1 cellular context compared by ENCODE assay signal in genomic region chr4:94564252-94564651, GRCh38.
TF ChIP-seq lines count a peak whose summit lies in the region.

No MANE protein-coding gene starts in this region.

TF ChIP-seq in HepG2, 621 proteins besides CTCF, POLR2A, EP300 and RAD21 (continued from another document and continues in another):
- TF ChIP-seq ZSCAN5A (CRISPR knock-in tag; IDR thresholded peaks at IDR 0.05; ENCODE audit: borderline replicate concordance) (no peak; the same call in 1 of the 2 replicates), ZNF850 (CRISPR knock-in tag; conservative IDR thresholded peaks at IDR 0.05) (no peak), SNAI1 (CRISPR knock-in tag; IDR thresholded peaks at IDR 0.05; ENCODE audit: borderline replicate concordance) (no peak), STAT5B (CRISPR knock-in tag; IDR thresholded peaks at IDR 0.05) (no peak), REL (CRISPR knock-in tag; conservative IDR thresholded peaks at IDR 0.05) (no peak), ZNF776 (CRISPR knock-in tag; IDR thresholded peaks at IDR 0.05) (no peak), BRCA1 (CRISPR knock-in tag; IDR thresholded peaks at IDR 0.05) (no peak), ZNF672 (CRISPR knock-in tag; IDR thresholded peaks at IDR 0.05) (no peak), MTA1 (CRISPR knock-in tag; IDR thresholded peaks at IDR 0.05; ENCODE audit: borderline replicate concordance) (no peak), ZNF274 (CRISPR knock-in tag; IDR thresholded peaks at IDR 0.05) (no peak), ZSCAN29 (CRISPR knock-in tag; conservative IDR thresholded peaks at IDR 0.05) (0 out of 2 replicates have a peak, but pooled peaks have one; percentile 27), ZNF317 (CRISPR knock-in tag; IDR thresholded peaks at IDR 0.05) (0 out of 2 replicates have a peak, but pooled peaks have one; percentile 65), HES4 (CRISPR knock-in tag; IDR thresholded peaks at IDR 0.05; ENCODE audit: borderline replicate concordance) (no peak), KDM1A (CRISPR knock-in tag; IDR thresholded peaks at IDR 0.05) (peak; percentile 81), ZNF460 (CRISPR knock-in tag; IDR thresholded peaks at IDR 0.05; ENCODE audit: borderline replicate concordance) (peak; percentile 7; the same call in 1 of the 2 replicates), ZNF775 (CRISPR knock-in tag; IDR thresholded peaks at IDR 0.05; ENCODE audit: borderline replicate concordance) (no peak), PAWR (CRISPR knock-in tag; IDR thresholded peaks at IDR 0.05; ENCODE audit: borderline replicate concordance) (no peak), PHF5A (CRISPR knock-in tag; IDR thresholded peaks at IDR 0.05; ENCODE audit: low read depth, unreplicated experiment) (peak; percentile 61), NRL (CRISPR knock-in tag; IDR thresholded peaks at IDR 0.05; ENCODE audit: borderline replicate concordance) (no peak), RFX3 (CRISPR knock-in tag; IDR thresholded peaks at IDR 0.05) (no peak), ZNF660 (CRISPR knock-in tag; IDR thresholded peaks at IDR 0.05; ENCODE audit: borderline replicate concordance, low read depth) (no peak), MAZ (IDR thresholded peaks at IDR 0.05; ENCODE audit: borderline replicate concordance, low read depth, low read length) (0 out of 2 replicates have a peak, but pooled peaks have one; percentile 25), MAZ (CRISPR knock-in tag; IDR thresholded peaks at IDR 0.05; ENCODE audit: low read depth) (no peak), SMAD3 (CRISPR knock-in tag; IDR thresholded peaks at IDR 0.05) (peak; percentile 58; the same call in 1 of the 2 replicates), ZNF720 (CRISPR knock-in tag; IDR thresholded peaks at IDR 0.05) (no peak), BHLHE40 (IDR thresholded peaks at IDR 0.05; ENCODE audit: low read length) (no peak), ARHGAP35 (CRISPR knock-in tag; IDR thresholded peaks at IDR 0.05; ENCODE audit: borderline replicate concordance) (no peak), RERE (CRISPR knock-in tag; IDR thresholded peaks at IDR 0.05; ENCODE audit: low read depth) (peak; percentile 42; the same call in 1 of the 2 replicates), ZNF7 (CRISPR knock-in tag; IDR thresholded peaks at IDR 0.05) (no peak), TAF15 (IDR thresholded peaks at IDR 0.05; ENCODE audit: low read depth, low read length, poor library complexity, severe bottlenecking) (no peak), ZMYM3 (CRISPR knock-in tag; IDR thresholded peaks at IDR 0.05) (peak; percentile 87), TSC22D2 (CRISPR knock-in tag; IDR thresholded peaks at IDR 0.05; ENCODE audit: borderline replicate concordance) (no peak), E2F5 (CRISPR knock-in tag; conservative IDR thresholded peaks at IDR 0.05) (no peak), ZNF556 (CRISPR knock-in tag; IDR thresholded peaks at IDR 0.05; ENCODE audit: borderline replicate concordance) (peak; percentile 54; the same call in 1 of the 2 replicates), ZNF224 (CRISPR knock-in tag; IDR thresholded peaks at IDR 0.05) (no peak), ZFP90 (CRISPR knock-in tag; IDR thresholded peaks at IDR 0.05; ENCODE audit: borderline replicate concordance) (no peak), RNF2 (conservative IDR thresholded peaks at IDR 0.05; ENCODE audit: low read depth) (no peak), RFXAP (CRISPR knock-in tag; IDR thresholded peaks at IDR 0.05; ENCODE audit: borderline replicate concordance) (no peak), ZNF143 (CRISPR knock-in tag; IDR thresholded peaks at IDR 0.05) (no peak), KMT2A (CRISPR knock-in tag; IDR thresholded peaks at IDR 0.05) (no peak), JUN (CRISPR knock-in tag; IDR thresholded peaks at IDR 0.05) (no peak), HNF4G (IDR thresholded peaks at IDR 0.05; ENCODE audit: borderline replicate concordance, low read depth, low read length) (peak; percentile 99), HNF4G (CRISPR knock-in tag; IDR thresholded peaks at IDR 0.05; ENCODE audit: borderline replicate concordance, low read depth) (peak; percentile 97; the same call in 1 of the 2 replicates)
- TF ChIP-seq, protein P1, sequence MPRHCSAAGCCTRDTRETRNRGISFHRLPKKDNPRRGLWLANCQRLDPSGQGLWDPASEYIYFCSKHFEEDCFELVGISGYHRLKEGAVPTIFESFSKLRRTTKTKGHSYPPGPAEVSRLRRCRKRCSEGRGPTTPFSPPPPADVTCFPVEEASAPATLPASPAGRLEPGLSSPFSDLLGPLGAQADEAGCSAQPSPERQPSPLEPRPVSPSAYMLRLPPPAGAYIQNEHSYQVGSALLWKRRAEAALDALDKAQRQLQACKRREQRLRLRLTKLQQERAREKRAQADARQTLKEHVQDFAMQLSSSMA (CRISPR knock-in tag; IDR thresholded peaks at IDR 0.05), result no peak
- TF ChIP-seq, protein P2, sequence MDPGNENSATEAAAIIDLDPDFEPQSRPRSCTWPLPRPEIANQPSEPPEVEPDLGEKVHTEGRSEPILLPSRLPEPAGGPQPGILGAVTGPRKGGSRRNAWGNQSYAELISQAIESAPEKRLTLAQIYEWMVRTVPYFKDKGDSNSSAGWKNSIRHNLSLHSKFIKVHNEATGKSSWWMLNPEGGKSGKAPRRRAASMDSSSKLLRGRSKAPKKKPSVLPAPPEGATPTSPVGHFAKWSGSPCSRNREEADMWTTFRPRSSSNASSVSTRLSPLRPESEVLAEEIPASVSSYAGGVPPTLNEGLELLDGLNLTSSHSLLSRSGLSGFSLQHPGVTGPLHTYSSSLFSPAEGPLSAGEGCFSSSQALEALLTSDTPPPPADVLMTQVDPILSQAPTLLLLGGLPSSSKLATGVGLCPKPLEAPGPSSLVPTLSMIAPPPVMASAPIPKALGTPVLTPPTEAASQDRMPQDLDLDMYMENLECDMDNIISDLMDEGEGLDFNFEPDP (CRISPR knock-in tag; conservative IDR thresholded peaks at IDR 0.05), result no peak
- TF ChIP-seq, protein P3, sequence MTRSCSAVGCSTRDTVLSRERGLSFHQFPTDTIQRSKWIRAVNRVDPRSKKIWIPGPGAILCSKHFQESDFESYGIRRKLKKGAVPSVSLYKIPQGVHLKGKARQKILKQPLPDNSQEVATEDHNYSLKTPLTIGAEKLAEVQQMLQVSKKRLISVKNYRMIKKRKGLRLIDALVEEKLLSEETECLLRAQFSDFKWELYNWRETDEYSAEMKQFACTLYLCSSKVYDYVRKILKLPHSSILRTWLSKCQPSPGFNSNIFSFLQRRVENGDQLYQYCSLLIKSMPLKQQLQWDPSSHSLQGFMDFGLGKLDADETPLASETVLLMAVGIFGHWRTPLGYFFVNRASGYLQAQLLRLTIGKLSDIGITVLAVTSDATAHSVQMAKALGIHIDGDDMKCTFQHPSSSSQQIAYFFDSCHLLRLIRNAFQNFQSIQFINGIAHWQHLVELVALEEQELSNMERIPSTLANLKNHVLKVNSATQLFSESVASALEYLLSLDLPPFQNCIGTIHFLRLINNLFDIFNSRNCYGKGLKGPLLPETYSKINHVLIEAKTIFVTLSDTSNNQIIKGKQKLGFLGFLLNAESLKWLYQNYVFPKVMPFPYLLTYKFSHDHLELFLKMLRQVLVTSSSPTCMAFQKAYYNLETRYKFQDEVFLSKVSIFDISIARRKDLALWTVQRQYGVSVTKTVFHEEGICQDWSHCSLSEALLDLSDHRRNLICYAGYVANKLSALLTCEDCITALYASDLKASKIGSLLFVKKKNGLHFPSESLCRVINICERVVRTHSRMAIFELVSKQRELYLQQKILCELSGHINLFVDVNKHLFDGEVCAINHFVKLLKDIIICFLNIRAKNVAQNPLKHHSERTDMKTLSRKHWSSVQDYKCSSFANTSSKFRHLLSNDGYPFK (CRISPR knock-in tag; IDR thresholded peaks at IDR 0.05; ENCODE audit: borderline replicate concordance), result no peak
- TF ChIP-seq, protein P4, sequence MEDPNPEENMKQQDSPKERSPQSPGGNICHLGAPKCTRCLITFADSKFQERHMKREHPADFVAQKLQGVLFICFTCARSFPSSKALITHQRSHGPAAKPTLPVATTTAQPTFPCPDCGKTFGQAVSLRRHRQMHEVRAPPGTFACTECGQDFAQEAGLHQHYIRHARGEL (CRISPR knock-in tag; IDR thresholded peaks at IDR 0.05), result no peak
- TF ChIP-seq, protein P5, sequence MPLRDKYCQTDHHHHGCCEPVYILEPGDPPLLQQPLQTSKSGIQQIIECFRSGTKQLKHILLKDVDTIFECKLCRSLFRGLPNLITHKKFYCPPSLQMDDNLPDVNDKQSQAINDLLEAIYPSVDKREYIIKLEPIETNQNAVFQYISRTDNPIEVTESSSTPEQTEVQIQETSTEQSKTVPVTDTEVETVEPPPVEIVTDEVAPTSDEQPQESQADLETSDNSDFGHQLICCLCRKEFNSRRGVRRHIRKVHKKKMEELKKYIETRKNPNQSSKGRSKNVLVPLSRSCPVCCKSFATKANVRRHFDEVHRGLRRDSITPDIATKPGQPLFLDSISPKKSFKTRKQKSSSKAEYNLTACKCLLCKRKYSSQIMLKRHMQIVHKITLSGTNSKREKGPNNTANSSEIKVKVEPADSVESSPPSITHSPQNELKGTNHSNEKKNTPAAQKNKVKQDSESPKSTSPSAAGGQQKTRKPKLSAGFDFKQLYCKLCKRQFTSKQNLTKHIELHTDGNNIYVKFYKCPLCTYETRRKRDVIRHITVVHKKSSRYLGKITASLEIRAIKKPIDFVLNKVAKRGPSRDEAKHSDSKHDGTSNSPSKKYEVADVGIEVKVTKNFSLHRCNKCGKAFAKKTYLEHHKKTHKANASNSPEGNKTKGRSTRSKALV (CRISPR knock-in tag; IDR thresholded peaks at IDR 0.05), result no peak
- TF ChIP-seq, protein P6, sequence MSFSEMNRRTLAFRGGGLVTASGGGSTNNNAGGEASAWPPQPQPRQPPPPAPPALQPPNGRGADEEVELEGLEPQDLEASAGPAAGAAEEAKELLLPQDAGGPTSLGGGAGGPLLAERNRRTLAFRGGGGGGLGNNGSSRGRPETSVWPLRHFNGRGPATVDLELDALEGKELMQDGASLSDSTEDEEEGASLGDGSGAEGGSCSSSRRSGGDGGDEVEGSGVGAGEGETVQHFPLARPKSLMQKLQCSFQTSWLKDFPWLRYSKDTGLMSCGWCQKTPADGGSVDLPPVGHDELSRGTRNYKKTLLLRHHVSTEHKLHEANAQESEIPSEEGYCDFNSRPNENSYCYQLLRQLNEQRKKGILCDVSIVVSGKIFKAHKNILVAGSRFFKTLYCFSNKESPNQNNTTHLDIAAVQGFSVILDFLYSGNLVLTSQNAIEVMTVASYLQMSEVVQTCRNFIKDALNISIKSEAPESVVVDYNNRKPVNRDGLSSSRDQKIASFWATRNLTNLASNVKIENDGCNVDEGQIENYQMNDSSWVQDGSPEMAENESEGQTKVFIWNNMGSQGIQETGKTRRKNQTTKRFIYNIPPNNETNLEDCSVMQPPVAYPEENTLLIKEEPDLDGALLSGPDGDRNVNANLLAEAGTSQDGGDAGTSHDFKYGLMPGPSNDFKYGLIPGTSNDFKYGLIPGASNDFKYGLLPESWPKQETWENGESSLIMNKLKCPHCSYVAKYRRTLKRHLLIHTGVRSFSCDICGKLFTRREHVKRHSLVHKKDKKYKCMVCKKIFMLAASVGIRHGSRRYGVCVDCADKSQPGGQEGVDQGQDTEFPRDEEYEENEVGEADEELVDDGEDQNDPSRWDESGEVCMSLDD (CRISPR knock-in tag; IDR thresholded peaks at IDR 0.05; ENCODE audit: borderline replicate concordance), result no peak
